Comparison of ENCODE assay signal across 10 cellular contexts in genomic region chr7:92404170-92404614, GRCh38. TPM values are rescaled to one million over a fixed set of nuclear protein-coding genes. Genes with fewer than 3 reads are reported as not detected.
DNase-seq lines count a peak whose midpoint lies in the region; TF ChIP-seq lines count a peak whose summit lies in the region.
"Had no signal": no experiment of that assay in that cellular context is flagged by ENCODE, and none has a peak within 500 bp of the region (broad histone marks: within the 10 kb centered on the region; RNA-seq: fewer than 3 reads in every experiment).

No MANE protein-coding gene starts in this region.

- no peak overlapping the region for H3K4me3 Mint-ChIP-seq in glutamatergic neuron (ENCODE audit: unreplicated experiment)

- no peaks in the 10 kb centered on the region for H3K9me3 Mint-ChIP-seq in glutamatergic neuron (ENCODE audit: unreplicated experiment)

- DNase-seq in activated gamma-delta T cell treated with Interleukin-2 at 50 U/mL for 16 hours (peak; percentile 26), activated gamma-delta T cell (lab: John Stamatoyannopoulos, UW) (no peak), glutamatergic neuron (no peak), HPDE6-E6E7 (ENCODE audit: extremely low spot score) (no peak), DMS53 (lab: John Stamatoyannopoulos, UW) (no peak)
- DNase-seq in activated CD4-positive, alpha-beta T cell treated with anti-CD3 and anti-CD28 coated beads, Interleukin-2, amount 50 U/mL, for 48 hours, result peak; percentile 33 to 51
- no peak for DNase-seq in activated effector memory CD4-positive, alpha-beta T cell treated with anti-CD3 and anti-CD28 coated beads, Interleukin-2, amount 50 U/mL, for 16 hours
- DNase-seq: lower lobe of right lung had no signal

- TF ChIP-seq CTCF in glutamatergic neuron (IDR thresholded peaks at IDR 0.05; ENCODE audit: partially characterized antibody, unreplicated experiment), result no peak

- H3K27me3 Mint-ChIP-seq in glutamatergic neuron (ENCODE audit: unreplicated experiment), result peaks cover 4% of the 10 kb centered on the region

- H3K36me3 Mint-ChIP-seq in glutamatergic neuron (ENCODE audit: unreplicated experiment), result no peaks in the 10 kb centered on the region

- H3K4me1 Mint-ChIP-seq in glutamatergic neuron (ENCODE audit: low read depth, unreplicated experiment), result peaks cover 7% of the 10 kb centered on the region

- peak overlapping the region; percentile 45 for H3K27ac Mint-ChIP-seq in glutamatergic neuron (ENCODE audit: unreplicated experiment)

- peak overlapping the region; percentile 4 for H3K27ac ChIP-seq in temporal lobe (ENCODE audit: low read depth, low read length)
- H3K27ac ChIP-seq: BLaER1, lower lobe of right lung had no signal

RNA-seq across cellular contexts. Expression of gene GATAD1, which starts 43.1 kb away (rescaled TPM):
- total RNA-seq in glutamatergic neuron (ENCODE audit: unreplicated experiment), result 20.3 TPM
- 20.2 TPM for total RNA-seq in temporal lobe

Comparison
In these comparisons a context has a peak if more than half of its experiments do, and no peak if none do; other contexts are left out.
1. DNase-seq: peak in activated gamma-delta T cell treated with Interleukin-2 at 50 U/mL for 16 hours (single experiment) and activated CD4-positive, alpha-beta T cell treated with anti-CD3 and anti-CD28 coated beads, Interleukin-2, amount 50 U/mL, for 48 hours (2 of 2); none in activated gamma-delta T cell (single experiment), glutamatergic neuron (single experiment), activated effector memory CD4-positive, alpha-beta T cell treated with anti-CD3 and anti-CD28 coated beads, Interleukin-2, amount 50 U/mL, for 16 hours (single experiment), HPDE6-E6E7 (single experiment) and DMS53 (single experiment).